25 cellular contexts compared by ENCODE assay signal in genomic region chr1:152566681-152567080, GRCh38. TPM values are rescaled to one million over a fixed set of nuclear protein-coding genes. Genes with fewer than 3 reads are reported as not detected.
"Had no signal": no experiment of that assay in that cellular context is flagged by ENCODE, and none has a peak within 500 bp of the region (broad histone marks: within the 10 kb centered on the region; RNA-seq: fewer than 3 reads in every experiment).

TSS of gene LCE3E (minus strand) at chr1:152566780. CDS start at chr1:152566208, 572 bp downstream.

- ATAC-seq: activated CD4-positive, alpha-beta T cell treated with anti-CD3 and anti-CD28 coated beads for 36 hours; activated CD8-positive, alpha-beta memory T cell treated with anti-CD3 and anti-CD28 coated beads, Interleukin-2, amount 10 ng/mL, durations not matched to agents 7 days and 5 days; effector memory CD8-positive, alpha-beta T cell; left lobe of liver; stimulated activated naive B cell treated with anti-CD40 and anti-IgM and Interleukin-4, amounts not matched to agents 10 μg/mL and 1 μg/mL and 100 μg/mL, for 72 hours; WTC11 had no signal

- H3K4me1 Mint-ChIP-seq: activated CD4-positive, alpha-beta T cell treated with anti-CD3 and anti-CD28 coated beads for 36 hours; activated naive CD8-positive, alpha-beta T cell treated with anti-CD3 and anti-CD28 coated beads, Interleukin-2, amount 10 ng/mL, durations not matched to agents 7 days and 5 days; nephron progenitor cell; stimulated activated naive B cell treated with anti-CD40 and anti-IgM and Interleukin-4, amounts not matched to agents 10 μg/mL and 1 μg/mL and 100 μg/mL, for 72 hours; WTC11 had no signal

- H3K36me3 ChIP-seq: sigmoid colon, uterus had no signal

- H3K4me3 Mint-ChIP-seq: activated CD4-positive, alpha-beta T cell treated with anti-CD3 and anti-CD28 coated beads for 36 hours; activated CD8-positive, alpha-beta memory T cell treated with anti-CD3 and anti-CD28 coated beads, Interleukin-2, amount 10 ng/mL, durations not matched to agents 7 days and 5 days; activated naive CD8-positive, alpha-beta T cell treated with anti-CD3 and anti-CD28 coated beads, Interleukin-2, amount 10 ng/mL, durations not matched to agents 7 days and 5 days; effector memory CD8-positive, alpha-beta T cell; nephron progenitor cell; stimulated activated naive B cell treated with anti-CD40 and anti-IgM and Interleukin-4, amounts not matched to agents 10 μg/mL and 1 μg/mL and 100 μg/mL, for 72 hours; T-helper 1 cell treated with Interleukin-12 subunit alpha and Interleukin-12 subunit beta and Interleukin-4 antibody, amounts not matched to agents 30 μg/mL and 1 μg/mL, for 36 hours; WTC11 had no signal

- H3K27ac ChIP-seq: sigmoid colon, uterus had no signal

- H3K9me3 Mint-ChIP-seq: activated naive CD8-positive, alpha-beta T cell treated with anti-CD3 and anti-CD28 coated beads, Interleukin-2, amount 10 ng/mL, durations not matched to agents 7 days and 5 days; effector memory CD8-positive, alpha-beta T cell had no signal

- H3K27me3 ChIP-seq: sigmoid colon, uterus had no signal

- H3K27ac Mint-ChIP-seq: activated CD4-positive, alpha-beta T cell treated with anti-CD3 and anti-CD28 coated beads for 36 hours; activated CD8-positive, alpha-beta memory T cell treated with anti-CD3 and anti-CD28 coated beads, Interleukin-2, amount 10 ng/mL, durations not matched to agents 7 days and 5 days; activated naive CD8-positive, alpha-beta T cell treated with anti-CD3 and anti-CD28 coated beads, Interleukin-2, amount 10 ng/mL, durations not matched to agents 7 days and 5 days; effector memory CD8-positive, alpha-beta T cell; nephron progenitor cell; stimulated activated naive B cell treated with anti-CD40 and anti-IgM and Interleukin-4, amounts not matched to agents 10 μg/mL and 1 μg/mL and 100 μg/mL, for 72 hours; T-helper 1 cell treated with Interleukin-12 subunit alpha and Interleukin-12 subunit beta and Interleukin-4 antibody, amounts not matched to agents 30 μg/mL and 1 μg/mL, for 36 hours; WTC11 had no signal

- H3K9me3 ChIP-seq: uterus had no signal

- H3K4me3 ChIP-seq: sigmoid colon, uterus had no signal

- H3K36me3 Mint-ChIP-seq: activated CD8-positive, alpha-beta memory T cell treated with anti-CD3 and anti-CD28 coated beads, Interleukin-2, amount 10 ng/mL, durations not matched to agents 7 days and 5 days; activated naive CD8-positive, alpha-beta T cell treated with anti-CD3 and anti-CD28 coated beads, Interleukin-2, amount 10 ng/mL, durations not matched to agents 7 days and 5 days; stimulated activated naive B cell treated with anti-CD40 and anti-IgM and Interleukin-4, amounts not matched to agents 10 μg/mL and 1 μg/mL and 100 μg/mL, for 72 hours had no signal

- DNase-seq: activated CD4-positive, alpha-beta T cell treated with anti-CD3 and anti-CD28 coated beads for 36 hours; activated CD4-positive, alpha-beta T cell treated with anti-CD3 and anti-CD28 coated beads, Interleukin-2, amount 50 U/mL, for 48 hours; activated CD8-positive, alpha-beta memory T cell treated with anti-CD3 and anti-CD28 coated beads, Interleukin-2, amount 10 ng/mL, durations not matched to agents 7 days and 5 days; activated naive CD4-positive, alpha-beta T cell; activated naive CD8-positive, alpha-beta T cell treated with anti-CD3 and anti-CD28 coated beads, Interleukin-2, amount 10 ng/mL, durations not matched to agents 7 days and 5 days; amygdala; caudate nucleus; effector memory CD8-positive, alpha-beta T cell; foreskin melanocyte; glutamatergic neuron; hypothalamus; kidney; nephron progenitor cell; nucleus accumbens; sigmoid colon; stimulated activated CD4-positive, alpha-beta T cell treated with anti-CD3 and anti-CD28 coated beads, Interleukin-4, amount 100 ng/mL, for 24 hours; stimulated activated naive B cell treated with anti-CD40 and anti-IgM and Interleukin-4, amounts not matched to agents 10 μg/mL and 1 μg/mL and 100 μg/mL, for 72 hours; uterus had no signal

- FAIRE-seq: kidney had no signal

- H3K4me1 ChIP-seq: sigmoid colon, uterus had no signal

RNA-seq across cellular contexts. Expression of gene LCE3E, which starts in this region (rescaled TPM):
- total RNA-seq: activated CD4-positive, alpha-beta T cell treated with anti-CD3 and anti-CD28 coated beads for 36 hours; activated CD8-positive, alpha-beta memory T cell treated with anti-CD3 and anti-CD28 coated beads, Interleukin-2, amount 10 ng/mL, durations not matched to agents 7 days and 5 days; activated naive CD8-positive, alpha-beta T cell treated with anti-CD3 and anti-CD28 coated beads, Interleukin-2, amount 10 ng/mL, durations not matched to agents 7 days and 5 days; dermis microvascular lymphatic vessel endothelial cell; fibroblast of lung; kidney; left lobe of liver; lung microvascular endothelial cell; myocyte; sigmoid colon; uterus; WTC11 had no signal
- polyA plus RNA-seq: fibroblast of lung, sigmoid colon had no signal
